Comparison of ENCODE assay signal across 23 cellular contexts in genomic region chr3:184783309-184783708, GRCh38.
"Had no signal": no experiment of that assay in that cellular context is flagged by ENCODE, and none has a peak within 500 bp of the region (broad histone marks: within the 10 kb centered on the region; RNA-seq: fewer than 3 reads in every experiment).

No MANE protein-coding gene starts in this region.

- H3K27me3 ChIP-seq: body of pancreas, upper lobe of left lung had no signal

- H3K79me2 ChIP-seq: parathyroid adenoma had no signal

- H3K36me3 Mint-ChIP-seq: activated CD4-positive, alpha-beta memory T cell treated with anti-CD3 and anti-CD28 coated beads for 36 hours; activated naive CD8-positive, alpha-beta T cell treated with anti-CD3 and anti-CD28 coated beads for 36 hours; natural killer cell had no signal

- DNase-seq: activated B cell treated with CpG ODN at 0.5 μM for 24 hours; activated CD4-positive, alpha-beta memory T cell treated with anti-CD3 and anti-CD28 coated beads for 36 hours; activated CD4-positive, alpha-beta T cell treated with anti-CD3 and anti-CD28 coated beads for 4 hours; activated naive CD4-positive, alpha-beta T cell treated with Interleukin-2 at 50 U/mL for 16 hours; activated naive CD8-positive, alpha-beta T cell treated with anti-CD3 and anti-CD28 coated beads for 36 hours; activated T-cell treated with anti-CD3 and anti-CD28 coated beads, Interleukin-2, amount 50 U/mL, for 48 hours; amniotic stem cell; body of pancreas; hypothalamus; left ventricle myocardium inferior; midbrain; natural killer cell; right cardiac atrium; stimulated activated CD4-positive, alpha-beta T cell treated with anti-CD3 and anti-CD28 coated beads, Interleukin-4, amount 100 ng/mL, for 24 hours; stimulated activated naive CD4-positive, alpha-beta T cell treated with Interleukin-2 at 50 U/mL for 16 hours; T1000; upper lobe of left lung had no signal

- H3K9me3 Mint-ChIP-seq: activated B cell treated with CpG ODN at 0.5 μM for 24 hours; activated CD4-positive, alpha-beta memory T cell treated with anti-CD3 and anti-CD28 coated beads for 36 hours; activated naive CD8-positive, alpha-beta T cell treated with anti-CD3 and anti-CD28 coated beads for 36 hours; natural killer cell; T-helper 1 cell treated with Interleukin-12 subunit alpha and Interleukin-12 subunit beta and Interleukin-4 antibody, amounts not matched to agents 30 μg/mL and 1 μg/mL, for 36 hours had no signal

- H2AFZ ChIP-seq: parathyroid adenoma had no signal

- H3K27ac ChIP-seq: body of pancreas, esophagus muscularis mucosa, left ventricle myocardium inferior, neutrophil, parathyroid adenoma, thoracic aorta, upper lobe of left lung had no signal

- H3K4me3 ChIP-seq: body of pancreas, esophagus muscularis mucosa, left ventricle myocardium inferior, thoracic aorta, upper lobe of left lung had no signal

- ATAC-seq: body of pancreas, natural killer cell, right cardiac atrium had no signal

- H3K9me3 ChIP-seq: body of pancreas, esophagus muscularis mucosa, left ventricle myocardium inferior, neutrophil, thoracic aorta, upper lobe of left lung had no signal

- H3K4me1 ChIP-seq: body of pancreas, parathyroid adenoma had no signal

- H3K36me3 ChIP-seq: esophagus muscularis mucosa, left ventricle myocardium inferior, neutrophil, thoracic aorta, upper lobe of left lung had no signal

- H3K4me3 Mint-ChIP-seq: activated B cell treated with CpG ODN at 0.5 μM for 24 hours; activated CD4-positive, alpha-beta memory T cell treated with anti-CD3 and anti-CD28 coated beads for 36 hours; activated naive CD8-positive, alpha-beta T cell treated with anti-CD3 and anti-CD28 coated beads for 36 hours; natural killer cell; T-helper 1 cell treated with Interleukin-12 subunit alpha and Interleukin-12 subunit beta and Interleukin-4 antibody, amounts not matched to agents 30 μg/mL and 1 μg/mL, for 36 hours had no signal

- FAIRE-seq: frontal cortex had no signal

- H3K27ac Mint-ChIP-seq: activated B cell treated with CpG ODN at 0.5 μM for 24 hours; activated CD4-positive, alpha-beta memory T cell treated with anti-CD3 and anti-CD28 coated beads for 36 hours; activated naive CD8-positive, alpha-beta T cell treated with anti-CD3 and anti-CD28 coated beads for 36 hours; natural killer cell; T-helper 1 cell treated with Interleukin-12 subunit alpha and Interleukin-12 subunit beta and Interleukin-4 antibody, amounts not matched to agents 30 μg/mL and 1 μg/mL, for 36 hours had no signal

- H3K9ac ChIP-seq: parathyroid adenoma had no signal
